26 cellular contexts compared by ENCODE assay signal in genomic region chr15:57333487-57333886, GRCh38. TPM values are rescaled to one million over a fixed set of nuclear protein-coding genes. Genes with fewer than 3 reads are reported as not detected.
A peak's percentile ranks its signal among the peaks of the same experiment; 100 is the strongest.
DNase-seq lines count a peak whose midpoint lies in the region; ATAC-seq, FAIRE-seq and TF ChIP-seq lines count a peak whose summit lies in the region.
"Had no signal": no experiment of that assay in that cellular context is flagged by ENCODE, and none has a peak within 500 bp of the region (broad histone marks: within the 10 kb centered on the region; RNA-seq: fewer than 3 reads in every experiment).

No MANE protein-coding gene starts in this region.

- FAIRE-seq in RCC 7860 (lab: Jason Lieb, UNC), result peak; percentile 91
- FAIRE-seq: GM12891, small intestine had no signal

- H3K4me1 ChIP-seq in mesodermal cell (ENCODE audit: control insufficient read depth, insufficient read depth, low read length, poor library complexity, severe bottlenecking), result peaks cover 55% of the 10 kb centered on the region
- H3K4me1 ChIP-seq: suprapubic skin had no signal

- ATAC-seq in HG03521 (IDR thresholded peaks at IDR 0.05; ENCODE audit: unreplicated experiment), result no peak
- ATAC-seq: CD8-positive, alpha-beta T cell; stimulated activated memory B cell treated with anti-CD40 and anti-IgM and Interleukin-4, amounts not matched to agents 10 μg/mL and 1 μg/mL and 100 μg/mL, for 72 hours; T-helper 17 cell had no signal

- POLR2A ChIA-PET in GM10248 (lab: Yijun Ruan, JAX), result no interaction called here

- no peaks in the 10 kb centered on the region for H3K36me3 ChIP-seq in mesodermal cell (ENCODE audit: control insufficient read depth, insufficient read depth, low read length)
- H3K36me3 ChIP-seq: SJCRH30, suprapubic skin had no signal

- no peak for TF ChIP-seq CTCF in cardiac fibroblast (IDR thresholded peaks at IDR 0.05; ENCODE audit: low read depth, low read length)
- no peak for TF ChIP-seq CTCF in GM10248 (IDR thresholded peaks at IDR 0.05; ENCODE audit: control extremely low read depth, extremely low read depth, low read depth, missing control alignments)

- DNase-seq in ELR (ENCODE audit: low read depth), result peak; percentile 74
- peak; percentile 91 for DNase-seq in RCC 7860 (ENCODE audit: low spot score)
- DNase-seq in cardiac fibroblast (ENCODE audit: low read depth in 2 of 2), result peak; percentile 25 to 56
- DNase-seq in activated naive CD4-positive, alpha-beta T cell (lab: John Stamatoyannopoulos, UW), result no peak
- no peak for DNase-seq in GM10248 (ENCODE audit: extremely low spot score)
- DNase-seq in foreskin melanocyte, result no peak
- DNase-seq: activated CD4-positive, alpha-beta T cell treated with anti-CD3 and anti-CD28 coated beads for 48 hours; activated naive CD4-positive, alpha-beta T cell treated with anti-CD3 and anti-CD28 coated beads, Interleukin-2, amount 50 U/mL, for 16 hours; activated T-cell treated with anti-CD3 and anti-CD28 coated beads, Interleukin-2, amount 50 U/mL, for 48 hours; anterior cingulate cortex; CD8-positive, alpha-beta T cell; effector CD8-positive, alpha-beta T cell; glutamatergic neuron; left ventricle myocardium superior; NCI-H1105; NCI-H2029 treated with DMSO at 0.1 percent for 48 hours; nucleus accumbens; SJCRH30; small intestine; T-helper 17 cell had no signal

- CTCF ChIA-PET in GM10248 (lab: Yijun Ruan, JAX), result interaction anchor here (1.1 kb wide), 1 partner anchor 194 kb away, joined by 3 read pairs; no protein-coding TSS in a partner anchor

- H3K27ac ChIP-seq in mesodermal cell (ENCODE audit: low read depth, low read length, severe bottlenecking), result peak overlapping the region; percentile 66
- H3K27ac ChIP-seq: PC-9, SJCRH30, suprapubic skin had no signal

- H3K4me3 ChIP-seq in cardiac fibroblast (replicated peaks in 1 of 2; ENCODE audit: low read depth in 2 of 2, low read length in 2 of 2) (no peak overlapping the region), mesodermal cell (ENCODE audit: extremely low read depth, insufficient read depth, low read length, poor library complexity, severe bottlenecking) (no peak overlapping the region)
- H3K4me3 ChIP-seq: PC-9, SJCRH30, suprapubic skin had no signal

- H3K9me3 ChIP-seq in mesodermal cell (ENCODE audit: control insufficient read depth, low read length), result no peaks in the 10 kb centered on the region
- H3K9me3 ChIP-seq: SJCRH30, suprapubic skin had no signal

- 100% methylated on average over 2 of the region's 4 CpGs for WGBS in mesodermal cell (ENCODE audit: insufficient coverage in 2 of 2), 2 experiments

RNA-seq across cellular contexts. Expression of gene CGNL1, which starts 42.8 kb away (rescaled TPM):
- 47.6 TPM for polyA plus RNA-seq in mesodermal cell (2013, experiment 1 of 2)
- 45.8 TPM for polyA plus RNA-seq in mesodermal cell (2013, experiment 2 of 2)

Comparison
In these comparisons a context has a peak if more than half of its experiments do, and no peak if none do; other contexts are left out.
1. DNase-seq: peak in ELR (single experiment), RCC 7860 (single experiment) and cardiac fibroblast (2 of 2); none in activated naive CD4-positive, alpha-beta T cell (0 of 4), GM10248 (single experiment) and foreskin melanocyte (single experiment).